In genomic region chr7:80313067-80313626, GRCh38 we compare ENCODE assay signal across 19 cellular contexts.
"Had no signal": no experiment of that assay in that cellular context is flagged by ENCODE, and none has a peak within 500 bp of the region (broad histone marks: within the 10 kb centered on the region; RNA-seq: fewer than 3 reads in every experiment).

No MANE protein-coding gene starts in this region.

- ATAC-seq: activated CD8-positive, alpha-beta T cell treated with anti-CD3 and anti-CD28 coated beads, Interleukin-2, amount 10 ng/mL, durations not matched to agents 7 days and 5 days; T-helper 17 cell had no signal

- H3K36me3 Mint-ChIP-seq: activated naive CD8-positive, alpha-beta T cell had no signal

- H3K27me3 Mint-ChIP-seq: activated B cell treated with CpG ODN at 0.5 μM for 24 hours; activated CD4-positive, alpha-beta T cell treated with anti-CD3 and anti-CD28 coated beads, Interleukin-2, amount 10 ng/mL, durations not matched to agents 24 days and 14 days; activated naive CD8-positive, alpha-beta T cell; dendritic cell treated with granulocyte-macrophage colony-stimulating factor and Interleukin-4, amounts not matched to agents 40 ng/mL and 50 ng/mL, for 4 days; T-helper 17 cell had no signal

- H3K4me3 Mint-ChIP-seq: activated B cell treated with CpG ODN at 0.5 μM for 24 hours; activated CD4-positive, alpha-beta T cell treated with anti-CD3 and anti-CD28 coated beads, Interleukin-2, amount 10 ng/mL, durations not matched to agents 24 days and 14 days; activated CD8-positive, alpha-beta T cell treated with anti-CD3 and anti-CD28 coated beads, Interleukin-2, amount 10 ng/mL, durations not matched to agents 7 days and 5 days; activated naive CD8-positive, alpha-beta T cell; activated T-cell treated with anti-CD3 and anti-CD28 coated beads, Interleukin-2, amount 50 U/mL, for 72 hours; dendritic cell treated with granulocyte-macrophage colony-stimulating factor and Interleukin-4, amounts not matched to agents 40 ng/mL and 50 ng/mL, for 4 days; stimulated activated naive CD8-positive, alpha-beta T cell treated with anti-CD3 and anti-CD28 coated beads, Interleukin-15, amount 100 ng/mL, for 72 hours; T-helper 17 cell had no signal

- H3K36me3 ChIP-seq: left ventricle myocardium inferior, prostate gland, upper lobe of right lung had no signal

- H3K27ac Mint-ChIP-seq: activated B cell treated with CpG ODN at 0.5 μM for 24 hours; activated CD4-positive, alpha-beta T cell treated with anti-CD3 and anti-CD28 coated beads, Interleukin-2, amount 10 ng/mL, durations not matched to agents 24 days and 14 days; activated CD8-positive, alpha-beta T cell treated with anti-CD3 and anti-CD28 coated beads, Interleukin-2, amount 10 ng/mL, durations not matched to agents 7 days and 5 days; activated naive CD8-positive, alpha-beta T cell; activated T-cell treated with anti-CD3 and anti-CD28 coated beads, Interleukin-2, amount 50 U/mL, for 72 hours; dendritic cell treated with granulocyte-macrophage colony-stimulating factor and Interleukin-4, amounts not matched to agents 40 ng/mL and 50 ng/mL, for 4 days; stimulated activated naive CD8-positive, alpha-beta T cell treated with anti-CD3 and anti-CD28 coated beads, Interleukin-15, amount 100 ng/mL, for 72 hours; T-helper 17 cell had no signal

- DNase-seq: activated B cell treated with CpG ODN at 0.5 μM for 24 hours; activated CD4-positive, alpha-beta T cell treated with anti-CD3 and anti-CD28 coated beads, Interleukin-2, amount 10 ng/mL, durations not matched to agents 24 days and 14 days; activated CD8-positive, alpha-beta memory T cell treated with anti-CD3 and anti-CD28 coated beads, Interleukin-2, amount 50 U/mL, for 4 hours; activated CD8-positive, alpha-beta T cell treated with anti-CD3 and anti-CD28 coated beads, Interleukin-2, amount 10 ng/mL, durations not matched to agents 7 days and 5 days; activated gamma-delta T cell; activated T-cell treated with anti-CD3 and anti-CD28 coated beads, Interleukin-2, amount 50 U/mL, for 72 hours; amygdala; left ventricle myocardium inferior; nucleus accumbens; right cardiac atrium; stimulated activated naive CD8-positive, alpha-beta T cell treated with anti-CD3 and anti-CD28 coated beads, Interleukin-15, amount 100 ng/mL, for 72 hours; T-helper 17 cell; upper lobe of right lung had no signal

- H3K4me1 ChIP-seq: prostate gland, upper lobe of right lung had no signal

- H3K4me1 Mint-ChIP-seq: activated B cell treated with CpG ODN at 0.5 μM for 24 hours, T-helper 17 cell had no signal

- H3K27me3 ChIP-seq: upper lobe of right lung had no signal

- H3K4me3 ChIP-seq: left ventricle myocardium inferior, prostate gland, skin epidermis, upper lobe of right lung had no signal

- H3K9me3 ChIP-seq: left ventricle myocardium inferior, prostate gland, upper lobe of right lung had no signal

- FAIRE-seq: TTC549 had no signal

- H3K27ac ChIP-seq: left ventricle myocardium inferior, prostate gland, skin epidermis, upper lobe of right lung had no signal

- H3K9me3 Mint-ChIP-seq: activated CD4-positive, alpha-beta T cell treated with anti-CD3 and anti-CD28 coated beads, Interleukin-2, amount 10 ng/mL, durations not matched to agents 24 days and 14 days; dendritic cell treated with granulocyte-macrophage colony-stimulating factor and Interleukin-4, amounts not matched to agents 40 ng/mL and 50 ng/mL, for 4 days; nephron had no signal
